In genomic region chr3:55243686-55244085, GRCh38 we compare ENCODE assay signal across 18 cellular contexts.
"Had no signal": no experiment of that assay in that cellular context is flagged by ENCODE, and none has a peak within 500 bp of the region (broad histone marks: within the 10 kb centered on the region; RNA-seq: fewer than 3 reads in every experiment).

No MANE protein-coding gene starts in this region.

- H3K4me3 ChIP-seq: lung, stomach, thoracic aorta had no signal

- H3K36me3 ChIP-seq: neutrophil, stomach, thoracic aorta had no signal

- H3K9me3 ChIP-seq: neutrophil, stomach, thoracic aorta had no signal

- H3K27ac ChIP-seq: neutrophil, stomach, thoracic aorta had no signal

- H3K27me3 ChIP-seq: neutrophil, stomach had no signal

- H3K4me3 Mint-ChIP-seq: activated CD8-positive, alpha-beta memory T cell treated with anti-CD3 and anti-CD28 coated beads, Interleukin-2, amount 10 ng/mL, durations not matched to agents 7 days and 5 days; activated naive CD4-positive, alpha-beta T cell treated with anti-CD3 and anti-CD28 coated beads, Interleukin-2, amount 50 U/mL, for 24 hours; activated T-cell treated with anti-CD3 and anti-CD28 coated beads, Interleukin-2, amount 50 U/mL, for 24 hours; naive B cell had no signal

- ATAC-seq: activated CD8-positive, alpha-beta memory T cell treated with anti-CD3 and anti-CD28 coated beads, Interleukin-2, amount 10 ng/mL, durations not matched to agents 7 days and 5 days; right cardiac atrium had no signal

- DNase-seq: activated CD4-positive, alpha-beta T cell treated with anti-CD3 and anti-CD28 coated beads, Interleukin-2, amount 50 U/mL, for 4 hours; activated CD8-positive, alpha-beta memory T cell treated with anti-CD3 and anti-CD28 coated beads, Interleukin-2, amount 10 ng/mL, durations not matched to agents 7 days and 5 days; activated effector memory CD4-positive, alpha-beta T cell treated with Interleukin-2 at 50 U/mL for 16 hours; activated T-cell treated with anti-CD3 and anti-CD28 coated beads, Interleukin-2, amount 50 U/mL, for 24 hours; amniotic stem cell; cerebellar nuclear complex; dermis blood vessel endothelial cell; hypothalamus; left colon; midbrain; naive B cell; right cardiac atrium; small intestine; stomach had no signal

- H3K36me3 Mint-ChIP-seq: activated CD8-positive, alpha-beta memory T cell treated with anti-CD3 and anti-CD28 coated beads, Interleukin-2, amount 10 ng/mL, durations not matched to agents 7 days and 5 days; activated naive CD4-positive, alpha-beta T cell treated with anti-CD3 and anti-CD28 coated beads, Interleukin-2, amount 50 U/mL, for 24 hours; naive B cell had no signal

- H3K27ac Mint-ChIP-seq: activated CD8-positive, alpha-beta memory T cell treated with anti-CD3 and anti-CD28 coated beads, Interleukin-2, amount 10 ng/mL, durations not matched to agents 7 days and 5 days; activated naive CD4-positive, alpha-beta T cell treated with anti-CD3 and anti-CD28 coated beads, Interleukin-2, amount 50 U/mL, for 24 hours; activated T-cell treated with anti-CD3 and anti-CD28 coated beads, Interleukin-2, amount 50 U/mL, for 24 hours; naive B cell had no signal

- H3K4me1 Mint-ChIP-seq: activated CD8-positive, alpha-beta memory T cell treated with anti-CD3 and anti-CD28 coated beads, Interleukin-2, amount 10 ng/mL, durations not matched to agents 7 days and 5 days; activated naive CD4-positive, alpha-beta T cell treated with anti-CD3 and anti-CD28 coated beads, Interleukin-2, amount 50 U/mL, for 24 hours; naive B cell had no signal

- H3K27me3 Mint-ChIP-seq: activated CD8-positive, alpha-beta memory T cell treated with anti-CD3 and anti-CD28 coated beads, Interleukin-2, amount 10 ng/mL, durations not matched to agents 7 days and 5 days; activated naive CD4-positive, alpha-beta T cell treated with anti-CD3 and anti-CD28 coated beads, Interleukin-2, amount 50 U/mL, for 24 hours; activated T-cell treated with anti-CD3 and anti-CD28 coated beads, Interleukin-2, amount 50 U/mL, for 24 hours; naive B cell had no signal
